Comparison of ENCODE assay signal across 8 cellular contexts in genomic region chr15:40471778-40472130, GRCh38. TPM values are rescaled to one million over a fixed set of nuclear protein-coding genes. Genes with fewer than 3 reads are reported as not detected.
DNase-seq lines count a peak whose midpoint lies in the region; ATAC-seq and TF ChIP-seq lines count a peak whose summit lies in the region.

No MANE protein-coding gene starts in this region.

- no peaks in the 10 kb centered on the region for H3K9me3 ChIP-seq in heart left ventricle

- peaks cover 4% of the 10 kb centered on the region for H3K36me3 Mint-ChIP-seq in activated T-helper 1 cell treated with anti-CD3 and anti-CD28 coated beads, Interleukin-12 subunit alpha, Interleukin-12 subunit beta, Interleukin-2, Interleukin-4 antibody, amounts not matched to agents 30 ng/mL and 10 ng/mL and 1 ng/mL, durations not matched to agents 14 hours and 24 hours and 36 hours (ENCODE audit: low read depth)

- H3K9me3 Mint-ChIP-seq in activated T-helper 1 cell treated with anti-CD3 and anti-CD28 coated beads, Interleukin-12 subunit alpha, Interleukin-12 subunit beta, Interleukin-2, Interleukin-4 antibody, amounts not matched to agents 30 ng/mL and 10 ng/mL and 1 ng/mL, durations not matched to agents 14 hours and 24 hours and 36 hours: no peaks in the 10 kb centered on the region

- ATAC-seq in heart left ventricle (peak; percentile 3 to 30 (median 10)), HG03378 (IDR thresholded peaks at IDR 0.05; ENCODE audit: unreplicated experiment) (no peak)

- H3K27ac ChIP-seq in HL-60 (replicated peaks) (no peak overlapping the region), heart left ventricle (peak overlapping the region in 11 of 12 donors; percentile 76 to 94 (median 89))

- peak overlapping the region; percentile 79 for H3K27ac Mint-ChIP-seq in activated T-helper 1 cell treated with anti-CD3 and anti-CD28 coated beads, Interleukin-12 subunit alpha, Interleukin-12 subunit beta, Interleukin-2, Interleukin-4 antibody, amounts not matched to agents 30 ng/mL and 10 ng/mL and 1 ng/mL, durations not matched to agents 14 hours and 24 hours and 36 hours

- peak overlapping the region; percentile 89 for H3K4me3 Mint-ChIP-seq in activated T-helper 1 cell treated with anti-CD3 and anti-CD28 coated beads, Interleukin-12 subunit alpha, Interleukin-12 subunit beta, Interleukin-2, Interleukin-4 antibody, amounts not matched to agents 30 ng/mL and 10 ng/mL and 1 ng/mL, durations not matched to agents 14 hours and 24 hours and 36 hours

- H3K27me3 ChIP-seq in HL-60 (ENCODE audit: insufficient read depth, poor library complexity, severe bottlenecking) (no peaks in the 10 kb centered on the region), heart left ventricle (no peaks in the 10 kb centered on the region)

- DNase-seq in activated CD4-positive, alpha-beta T cell treated with anti-CD3 and anti-CD28 coated beads for 48 hours: peak; percentile 26
- DNase-seq in activated CD4-positive, alpha-beta T cell treated with anti-CD3 and anti-CD28 coated beads for 4 hours: no peak
- DNase-seq in HL-60 (ENCODE audit: low read depth in 1 of 2, low spot score in 1 of 2) (peak in 1 of 2 experiments; percentile 38), heart left ventricle (no peak), renal cortical epithelial cell (ENCODE audit: low read depth) (peak; percentile 39), NCI-H1105 (lab: John Stamatoyannopoulos, UW) (no peak)
- no peak for DNase-seq in activated T-helper 1 cell treated with anti-CD3 and anti-CD28 coated beads, Interleukin-12 subunit alpha, Interleukin-12 subunit beta, Interleukin-2, Interleukin-4 antibody, amounts not matched to agents 30 ng/mL and 10 ng/mL and 1 ng/mL, durations not matched to agents 14 hours and 24 hours and 36 hours (ENCODE audit: low spot score)

- peaks cover 0 to 26% (median 14%) of the 10 kb centered on the region in 12 donors for H3K4me1 ChIP-seq in heart left ventricle

- H3K27me3 Mint-ChIP-seq in activated T-helper 1 cell treated with anti-CD3 and anti-CD28 coated beads, Interleukin-12 subunit alpha, Interleukin-12 subunit beta, Interleukin-2, Interleukin-4 antibody, amounts not matched to agents 30 ng/mL and 10 ng/mL and 1 ng/mL, durations not matched to agents 14 hours and 24 hours and 36 hours (ENCODE audit: insufficient read depth): peaks cover 9% of the 10 kb centered on the region

- intact Hi-C loops in activated T-helper 1 cell treated with anti-CD3 and anti-CD28 coated beads, Interleukin-12 subunit alpha, Interleukin-12 subunit beta, Interleukin-2, Interleukin-4 antibody, amounts not matched to agents 30 ng/mL and 10 ng/mL and 1 ng/mL, durations not matched to agents 14 hours and 24 hours and 36 hours (cut with micrococcal nuclease): loop anchor here (1.0 kb wide), 1 partner anchor 36 kb away; no protein-coding TSS in a partner anchor
- intact Hi-C loops in heart left ventricle (cut with DNase I): loop anchor here in 1 of 10 donors (1.0 kb wide), 1 partner anchor 36 kb away; no protein-coding TSS in a partner anchor

- TF ChIP-seq POLR2A in heart left ventricle (IDR thresholded peaks at IDR 0.05): no peak

- peak overlapping the region; percentile 54 for H3K4me3 ChIP-seq in HL-60 (replicated peaks; ENCODE audit: insufficient read depth, low read length)
- H3K4me3 ChIP-seq in heart left ventricle: peak overlapping the region; percentile 71 to 95 (median 90)

- peaks cover 19% of the 10 kb centered on the region for H3K4me1 Mint-ChIP-seq in activated T-helper 1 cell treated with anti-CD3 and anti-CD28 coated beads, Interleukin-12 subunit alpha, Interleukin-12 subunit beta, Interleukin-2, Interleukin-4 antibody, amounts not matched to agents 30 ng/mL and 10 ng/mL and 1 ng/mL, durations not matched to agents 14 hours and 24 hours and 36 hours (ENCODE audit: low read depth)

- H3K36me3 ChIP-seq in heart left ventricle: peaks cover 0 to 7% (median 5%) of the 10 kb centered on the region in 9 donors

- no peak for TF ChIP-seq CTCF in HL-60 (IDR thresholded peaks at IDR 0.05; ENCODE audit: insufficient read depth, low read length)
- TF ChIP-seq CTCF in heart left ventricle (IDR thresholded peaks at IDR 0.05): no peak

- WGBS in heart left ventricle, 4 donors: 8 to 40% (median 11%) methylated on average over 1 to 18 of the region's 18 CpGs

RNA-seq across cellular contexts. Expression of gene CHST14, which starts 1.0 kb away (rescaled TPM):
- 9.7 and 10.2 TPM in 2 replicates for total RNA-seq in activated T-helper 1 cell treated with anti-CD3 and anti-CD28 coated beads, Interleukin-12 subunit alpha, Interleukin-12 subunit beta, Interleukin-2, Interleukin-4 antibody, amounts not matched to agents 30 ng/mL and 10 ng/mL and 1 ng/mL, durations not matched to agents 14 hours and 24 hours and 36 hours
- 10 to 100 TPM in 3 of 9 donors, 1 to 10 TPM in 6; 6.4 to 10.8 (median 8.6) TPM for total RNA-seq in heart left ventricle
- polyA plus RNA-seq in heart left ventricle: 1 to 10 TPM; 6.0 to 6.2 TPM
- total RNA-seq in renal cortical epithelial cell: 5.2 and 18.5 TPM in 2 replicates

RNA-seq across cellular contexts. Expression of gene BAHD1, which starts 31.0 kb away (rescaled TPM):
- total RNA-seq in activated T-helper 1 cell treated with anti-CD3 and anti-CD28 coated beads, Interleukin-12 subunit alpha, Interleukin-12 subunit beta, Interleukin-2, Interleukin-4 antibody, amounts not matched to agents 30 ng/mL and 10 ng/mL and 1 ng/mL, durations not matched to agents 14 hours and 24 hours and 36 hours: 26.5 and 26.9 TPM in 2 replicates
- total RNA-seq in heart left ventricle: 10 to 100 TPM; 12.8 to 28.4 (median 16.1) TPM
- 10 to 100 TPM in 1 of 2 donors, 1 to 10 TPM in 1; 7.8 to 17.3 TPM for polyA plus RNA-seq in heart left ventricle
- total RNA-seq in renal cortical epithelial cell: 6.8 and 17.5 TPM in 2 replicates

Comparison
In these comparisons a context has a peak if more than half of its experiments do, and no peak if none do; other contexts are left out.
1. DNase-seq: peak in activated CD4-positive, alpha-beta T cell treated with anti-CD3 and anti-CD28 coated beads for 48 hours (single experiment) and renal cortical epithelial cell (single experiment); none in activated CD4-positive, alpha-beta T cell treated with anti-CD3 and anti-CD28 coated beads for 4 hours (0 of 2), activated T-helper 1 cell treated with anti-CD3 and anti-CD28 coated beads, Interleukin-12 subunit alpha, Interleukin-12 subunit beta, Interleukin-2, Interleukin-4 antibody, amounts not matched to agents 30 ng/mL and 10 ng/mL and 1 ng/mL, durations not matched to agents 14 hours and 24 hours and 36 hours (single experiment), heart left ventricle (0 of 5) and NCI-H1105 (single experiment).